25 cellular contexts compared by ENCODE assay signal in the genomic region with DNA sequence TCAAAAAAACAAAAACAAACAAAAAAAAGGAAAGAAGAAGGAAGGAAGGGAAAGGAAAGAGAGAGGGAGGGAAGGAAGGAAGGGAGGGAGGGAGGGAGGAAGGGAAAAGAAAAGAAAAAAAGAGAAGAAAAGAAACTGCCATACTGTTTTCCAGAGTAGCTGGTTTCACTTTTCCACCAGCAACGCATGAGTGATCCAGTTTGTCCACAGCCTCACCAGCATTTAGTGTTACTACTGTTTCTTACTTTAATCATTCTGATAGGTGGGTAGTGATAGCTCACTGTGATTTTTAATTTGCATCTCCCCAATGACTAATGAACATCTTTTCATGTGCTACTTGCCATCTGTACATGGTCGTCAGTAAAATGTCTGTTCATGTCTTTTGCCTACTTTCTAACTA. TPM values are rescaled to one million over a fixed set of nuclear protein-coding genes. Genes with fewer than 3 reads are reported as not detected.
"Had no signal": no experiment of that assay in that cellular context is flagged by ENCODE, and none has a peak within 500 bp of the region (broad histone marks: within the 10 kb centered on the region; RNA-seq: fewer than 3 reads in every experiment).

No MANE protein-coding gene starts in this region.

- ATAC-seq: Panc1, PC-3 had no signal

- H3K27ac ChIP-seq: KMS-11, RWPE1 had no signal

- DNase-seq: IMR-90, Kasumi-1, MM.1S, NCI-H1092 treated with DMSO at 0.1 percent for 48 hours, NCI-H1436, NCI-H187, NCI-H2029, NCI-H2081 treated with DMSO at 0.1 percent for 48 hours, NCI-H2171, NCI-H226, NCI-H446, NCI-H510A, NCI-H524 treated with DMSO at 0.1 percent for 48 hours, NCI-H69, NCI-H774, PC-3, SHP77, SK-N-SH had no signal

- H3K9ac ChIP-seq: KMS-11, SK-N-SH had no signal

- H3K4me2 ChIP-seq: KMS-11, SK-N-SH had no signal

- H3K9me3 ChIP-seq: SK-N-SH had no signal

RNA-seq across cellular contexts. Expression of gene TMEM139, which starts 11.9 kb away (rescaled TPM):
- total RNA-seq: IMR-90, SK-MEL-5 had no signal

RNA-seq across cellular contexts. Expression of gene CLCN1, which starts 43.0 kb away (rescaled TPM):
- total RNA-seq: IMR-90, M059J, OCI-LY7, SK-MEL-5 had no signal
- polyA plus RNA-seq: IMR-90 had no signal

RNA-seq across cellular contexts. Expression of gene TAS2R40, which starts 51.0 kb away (rescaled TPM):
- total RNA-seq: HT-29, IMR-90, M059J, OCI-LY7, PC-3, SK-MEL-5 had no signal
- polyA plus RNA-seq: IMR-90, SK-N-SH had no signal
